Comparison of ENCODE assay signal across 34 cellular contexts in the genomic region with DNA sequence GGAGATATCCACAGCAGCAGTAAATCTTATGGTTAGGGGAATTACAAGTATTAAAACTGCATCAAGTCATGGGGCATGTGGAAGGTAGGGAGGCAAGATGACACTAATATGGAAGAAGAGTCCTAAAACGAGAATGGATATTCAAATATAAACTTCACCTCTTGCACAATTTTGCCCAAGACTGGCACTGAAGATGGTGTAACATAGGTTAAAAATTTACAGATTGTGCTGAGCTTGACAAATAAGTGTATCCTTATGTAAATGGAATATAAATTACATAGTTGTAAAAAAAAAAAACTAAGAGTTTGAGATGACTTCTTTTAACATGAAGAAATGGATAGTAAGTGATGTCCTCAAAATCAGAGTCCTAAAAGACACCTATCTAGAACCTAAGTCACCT. TPM values are rescaled to one million over a fixed set of nuclear protein-coding genes. Genes with fewer than 3 reads are reported as not detected.
"Had no signal": no experiment of that assay in that cellular context is flagged by ENCODE, and none has a peak within 500 bp of the region (broad histone marks: within the 10 kb centered on the region; RNA-seq: fewer than 3 reads in every experiment).

No MANE protein-coding gene starts in this region.

- H3K9me2 ChIP-seq: SK-N-SH had no signal

- DNase-seq: activated CD4-positive, alpha-beta memory T cell treated with anti-CD3 and anti-CD28 coated beads, Interleukin-2, amount 10 ng/mL, durations not matched to agents 7 days and 5 days; activated CD4-positive, alpha-beta T cell treated with anti-CD3 and anti-CD28 coated beads for 36 hours; activated CD4-positive, alpha-beta T cell treated with anti-CD3 and anti-CD28 coated beads, Interleukin-2, amount 50 U/mL, for 1 hour; activated gamma-delta T cell; activated naive CD4-positive, alpha-beta T cell treated with anti-CD3 and anti-CD28 coated beads for 36 hours; activated naive CD8-positive, alpha-beta T cell treated with anti-CD3 and anti-CD28 coated beads, Interleukin-2, amount 10 ng/mL, durations not matched to agents 7 days and 5 days; activated T-cell treated with anti-CD3 and anti-CD28 coated beads for 4 hours; activated T-cell treated with anti-CD3 and anti-CD28 coated beads, Interleukin-2, amount 50 U/mL, for 48 hours; adrenal gland; aorta; body of pancreas; central memory CD4-positive, alpha-beta T cell; MG63; MV-4-11; NCI-H1092 treated with DMSO at 0.1 percent for 48 hours; NCI-H1417 treated with DMSO at 0.1 percent for 48 hours; NCI-H1694; NCI-H2029 treated with DMSO at 0.1 percent for 48 hours; NCI-H345; NCI-H510A; NCI-H69; NK-92 treated with Interleukin-12 subunit alpha and Interleukin-12 subunit beta, amount 100 ng/mL, for 24 hours; OCI-M1; Right ventricle myocardium superior; SJCRH30; SK-N-SH; T-helper 1 cell; WERI-Rb-1 had no signal

- H3K4me1 ChIP-seq: SJCRH30 had no signal

- FAIRE-seq: bronchial epithelial cell had no signal

- H3K4me2 ChIP-seq: SK-N-SH had no signal

- H3K36me3 ChIP-seq: WERI-Rb-1 had no signal

- H3K27ac ChIP-seq: adrenal gland, body of pancreas, RWPE1, SJCRH30, WERI-Rb-1 had no signal

- H3K27me3 ChIP-seq: adrenal gland, body of pancreas, MG63, SJCRH30 had no signal

- H3K9ac ChIP-seq: SK-N-SH had no signal

- ATAC-seq: activated CD4-positive, alpha-beta T cell treated with anti-CD3 and anti-CD28 coated beads for 36 hours; activated T-helper 17 cell treated with anti-CD3 and anti-CD28 coated beads, Interleukin-2, amount 50 U/mL, for 72 hours; body of pancreas; Panc1 had no signal

- H3K4me3 ChIP-seq: adrenal gland, body of pancreas, MG63, SJCRH30 had no signal

- H3K9me3 ChIP-seq: adrenal gland, body of pancreas, MG63, SJCRH30, SK-N-SH had no signal

RNA-seq across cellular contexts. Expression of a gene that starts 12.9 kb away (rescaled TPM):
- total RNA-seq: activated CD4-positive, alpha-beta memory T cell treated with anti-CD3 and anti-CD28 coated beads, Interleukin-2, amount 10 ng/mL, durations not matched to agents 7 days and 5 days; activated CD4-positive, alpha-beta T cell treated with anti-CD3 and anti-CD28 coated beads for 36 hours; bronchial epithelial cell; chondrocyte; SJCRH30; T-helper 2 cell treated with Interferon-gamma antibody and Interleukin-4, amounts not matched to agents 100 ng/mL and 5 ng/mL, for 36 hours had no signal
